In the genomic region with DNA sequence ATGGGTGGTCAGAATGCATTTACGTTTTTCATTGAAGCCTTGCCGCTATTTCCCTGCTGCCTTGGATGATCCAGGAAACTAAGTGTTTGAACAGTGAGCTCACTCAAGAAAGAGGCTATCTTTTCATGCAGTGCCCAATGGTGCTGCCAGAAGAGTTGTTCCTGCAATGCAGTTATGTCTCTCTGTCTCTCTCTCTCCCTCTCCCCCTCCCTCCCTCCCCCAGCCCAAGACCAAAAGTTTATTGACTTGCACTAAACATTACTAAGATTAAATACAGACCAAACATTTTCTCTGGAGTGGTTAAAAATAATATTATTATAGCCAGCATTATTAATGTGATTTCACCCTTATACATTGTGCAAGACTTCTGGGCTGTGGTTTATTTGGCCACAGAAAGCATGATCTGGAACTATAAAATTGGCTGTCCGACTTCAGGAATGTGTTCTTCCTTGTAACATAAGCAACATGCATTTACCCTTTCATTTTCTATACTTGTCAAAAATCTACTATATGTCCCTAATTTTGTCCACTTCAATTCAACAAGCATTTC, we compare ENCODE assay signal across 18 cellular contexts. TPM values are rescaled to one million over a fixed set of nuclear protein-coding genes. Genes with fewer than 3 reads are reported as not detected.
DNase-seq lines count a peak whose midpoint lies in the region; ATAC-seq and TF ChIP-seq lines count a peak whose summit lies in the region.
"Had no signal": no experiment of that assay in that cellular context is flagged by ENCODE, and none has a peak within 500 bp of the region (broad histone marks: within the 10 kb centered on the region; RNA-seq: fewer than 3 reads in every experiment).

No MANE protein-coding gene starts in this region.

- no peaks in the 10 kb centered on the region for H3K9me3 Mint-ChIP-seq in osteocyte (ENCODE audit: unreplicated experiment)
- H3K9me3 Mint-ChIP-seq: activated naive CD4-positive, alpha-beta T cell treated with anti-CD3 and anti-CD28 coated beads for 36 hours had no signal

- H3K27ac Mint-ChIP-seq in osteocyte (ENCODE audit: unreplicated experiment): peak overlapping the region; percentile 28
- H3K27ac Mint-ChIP-seq: activated naive CD4-positive, alpha-beta T cell treated with anti-CD3 and anti-CD28 coated beads for 36 hours had no signal

- TF ChIP-seq CTCF in AG10803 (conservative IDR thresholded peaks at IDR 0.05; ENCODE audit: low read length): no peak
- TF ChIP-seq CTCF in osteocyte (IDR thresholded peaks at IDR 0.05): no peak

- no peaks in the 10 kb centered on the region for H3K27me3 ChIP-seq in MG63
- H3K27me3 ChIP-seq: BLaER1 treated with 17β-estradiol and CSF1 and Interleukin-3, amounts not matched to agents 10 nM and 100 nM had no signal

- ATAC-seq in HG03097 (IDR thresholded peaks at IDR 0.05; ENCODE audit: low FRiP score, unreplicated experiment): no peak
- ATAC-seq: foreskin keratinocyte had no signal

- H3K4me1 Mint-ChIP-seq in osteocyte (ENCODE audit: unreplicated experiment): peaks cover 21% of the 10 kb centered on the region

- peak; percentile 78 for DNase-seq in AG10803 (ENCODE audit: low read depth)
- peak; percentile 80 for DNase-seq in MG63
- DNase-seq in dedifferentiated amniotic fluid mesenchymal stem cell (ENCODE audit: extremely low spot score): peak; percentile 42
- no peak for DNase-seq in osteocyte (ENCODE audit: extremely low spot score, unreplicated experiment)
- DNase-seq in caudate nucleus (lab: John Stamatoyannopoulos, UW): no peak
- no peak for DNase-seq in NCI-H2029 (lab: John Stamatoyannopoulos, UW)
- DNase-seq in islet precursor cell: no peak
- DNase-seq: activated naive CD4-positive, alpha-beta T cell treated with anti-CD3 and anti-CD28 coated beads for 36 hours; foreskin keratinocyte; GOT3; MM.1S; NCI-H2171; stimulated activated CD4-positive, alpha-beta T cell treated with anti-CD3 and anti-CD28 coated beads, Interleukin-2, amount 100 ng/mL, for 24 hours had no signal

- H3K36me3 ChIP-seq in MG63: no peaks in the 10 kb centered on the region
- H3K36me3 ChIP-seq: BLaER1 treated with 17β-estradiol and CSF1 and Interleukin-3, amounts not matched to agents 10 nM and 100 nM; prostate gland had no signal

- H3K9me3 ChIP-seq in MG63: no peaks in the 10 kb centered on the region
- H3K9me3 ChIP-seq: BLaER1 treated with 17β-estradiol and CSF1 and Interleukin-3, amounts not matched to agents 10 nM and 100 nM; prostate gland had no signal

- H3K4me3 Mint-ChIP-seq in osteocyte (ENCODE audit: unreplicated experiment): no peak overlapping the region
- H3K4me3 Mint-ChIP-seq: activated naive CD4-positive, alpha-beta T cell treated with anti-CD3 and anti-CD28 coated beads for 36 hours had no signal

- peaks cover 3% of the 10 kb centered on the region for H3K27me3 Mint-ChIP-seq in osteocyte (ENCODE audit: unreplicated experiment)

- no peaks in the 10 kb centered on the region for H3K36me3 Mint-ChIP-seq in osteocyte (ENCODE audit: unreplicated experiment)

- H3K4me3 ChIP-seq in AG10803 (ENCODE audit: low read length): no peak overlapping the region
- 0 out of 2 replicates have a peak overlapping the region, but pooled peaks have one; percentile 2 for H3K4me3 ChIP-seq in MG63
- H3K4me3 ChIP-seq: BLaER1 treated with 17β-estradiol and CSF1 and Interleukin-3, amounts not matched to agents 10 nM and 100 nM; prostate gland had no signal

- H3K27ac ChIP-seq in caudate nucleus (ENCODE audit: low read depth, low read length): no peak overlapping the region
- H3K27ac ChIP-seq: foreskin keratinocyte, prostate gland had no signal

RNA-seq across cellular contexts. Expression of a gene that starts 6.6 kb away (rescaled TPM):
- total RNA-seq in MG63 (2014; rRNA removed; shearing (Covaris generic); ENCODE audit: low replicate concordance): 4.6 and 9.4 TPM in 2 replicates
- total RNA-seq in osteocyte: 2.8 and 3.0 TPM in 2 replicates

RNA-seq across cellular contexts. Expression of a gene that starts 24.9 kb away (rescaled TPM):
- total RNA-seq in MG63 (2014; rRNA removed; shearing (Covaris generic); ENCODE audit: low replicate concordance): not detected in 2 replicates
- not detected in 2 replicates for total RNA-seq in osteocyte
- total RNA-seq: activated naive CD4-positive, alpha-beta T cell treated with anti-CD3 and anti-CD28 coated beads for 36 hours; foreskin keratinocyte; prostate gland; SK-MEL-5; urinary bladder had no signal

RNA-seq across cellular contexts. Expression of a gene that starts 30.0 kb away (rescaled TPM):
- total RNA-seq in MG63 (2014; rRNA removed; shearing (Covaris generic); ENCODE audit: low replicate concordance): 0.20 TPM in 1 of 2 replicates, not detected in the other
- 0.84 and 1.2 TPM in 2 replicates for total RNA-seq in osteocyte

RNA-seq across cellular contexts. Expression of a gene that starts 43.3 kb away (rescaled TPM):
- total RNA-seq in MG63 (2014; rRNA removed; shearing (Covaris generic); ENCODE audit: low replicate concordance): 11.3 and 24.2 TPM in 2 replicates
- 11.3 and 11.7 TPM in 2 replicates for total RNA-seq in osteocyte

RNA-seq across cellular contexts. Expression of a gene that starts 43.5 kb away (rescaled TPM):
- total RNA-seq in MG63 (2014; rRNA removed; shearing (Covaris generic); ENCODE audit: low replicate concordance): 8.8 and 27.8 TPM in 2 replicates
- 21.2 and 21.4 TPM in 2 replicates for total RNA-seq in osteocyte

Comparison
In these comparisons a context has a peak if more than half of its experiments do, and no peak if none do; other contexts are left out.
1. DNase-seq: peak in AG10803 (single experiment), MG63 (single experiment) and dedifferentiated amniotic fluid mesenchymal stem cell (single experiment); none in osteocyte (single experiment), caudate nucleus (0 of 61), NCI-H2029 (single experiment) and islet precursor cell (single experiment).